ENCODE assay signal across 8 cellular contexts in the genomic region with DNA sequence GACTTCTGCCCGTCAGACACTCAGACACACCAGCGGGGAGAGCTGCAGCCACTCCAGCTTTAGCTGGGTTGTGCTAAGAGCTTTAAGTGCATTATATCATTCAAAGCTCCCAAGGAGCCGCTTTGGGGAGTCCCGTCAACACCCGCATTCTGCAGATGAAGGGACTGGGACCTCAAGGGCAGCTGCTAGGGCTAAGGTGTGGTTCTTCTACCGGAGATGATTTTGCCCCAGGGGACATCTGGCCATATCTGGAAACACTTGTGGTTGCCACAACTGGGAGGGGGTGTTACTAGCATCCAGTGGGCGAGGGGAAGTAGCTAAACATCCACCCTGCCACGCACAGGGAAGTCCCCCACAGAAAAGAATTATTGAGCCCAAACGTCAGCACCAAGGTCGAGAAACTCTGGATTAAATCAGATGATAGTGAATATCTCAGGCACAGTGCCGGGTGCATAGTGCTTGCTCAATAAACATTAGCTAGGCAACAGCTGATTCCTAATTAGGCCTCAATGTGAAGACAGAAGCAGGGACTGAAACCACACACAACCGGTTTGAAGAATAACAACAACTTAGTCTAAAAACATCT. TPM values are rescaled to one million over a fixed set of nuclear protein-coding genes. Genes with fewer than 3 reads are reported as not detected.
DNase-seq lines count a peak whose midpoint lies in the region; ATAC-seq and TF ChIP-seq lines count a peak whose summit lies in the region.

No MANE protein-coding gene starts in this region.

- H3K27ac Mint-ChIP-seq in chondrocyte (ENCODE audit: unreplicated experiment), result peak overlapping the region; percentile 50

- no peaks in the 10 kb centered on the region for H3K9me3 Mint-ChIP-seq in chondrocyte (ENCODE audit: low read depth)

- H3K4me1 Mint-ChIP-seq in chondrocyte (ENCODE audit: low read depth), result peaks cover 90% of the 10 kb centered on the region

- peak overlapping the region; percentile 26 for H3K4me3 Mint-ChIP-seq in chondrocyte (ENCODE audit: unreplicated experiment)

- ATAC-seq in GM21360 (IDR thresholded peaks at IDR 0.05; ENCODE audit: unreplicated experiment) (peak; percentile 55), HG03354 (IDR thresholded peaks at IDR 0.05; ENCODE audit: poor library complexity, severe bottlenecking, unreplicated experiment) (peak; percentile 69), foreskin keratinocyte (no peak)

- no peaks in the 10 kb centered on the region for H3K27me3 Mint-ChIP-seq in chondrocyte (ENCODE audit: low read depth)

- TF ChIP-seq CTCF in GM10266 (IDR thresholded peaks at IDR 0.05; ENCODE audit: control insufficient read depth, insufficient read depth, low read depth, missing control alignments), result no peak
- TF ChIP-seq CTCF in chondrocyte (IDR thresholded peaks at IDR 0.05), result no peak
- TF ChIP-seq CTCF in foreskin keratinocyte (conservative IDR thresholded peaks at IDR 0.05), result no peak

- DNase-seq in GM10266 (ENCODE audit: extremely low spot score) (peak; percentile 60), chondrocyte (ENCODE audit: low spot score) (no peak), putamen (ENCODE audit: low spot score) (no peak), glomerular visceral epithelial cell (ENCODE audit: extremely low spot score) (no peak), SW480 (ENCODE audit: low spot score) (no peak), foreskin keratinocyte (no peak)

- no peak overlapping the region for H3K27ac ChIP-seq in foreskin keratinocyte

- peaks cover 6% of the 10 kb centered on the region for H3K36me3 Mint-ChIP-seq in chondrocyte (ENCODE audit: low read depth)

- no peaks in the 10 kb centered on the region for H3K27me3 ChIP-seq in foreskin keratinocyte

- H3K4me1 ChIP-seq in foreskin keratinocyte, result peaks cover 7% of the 10 kb centered on the region

RNA-seq across cellular contexts. Expression of a gene that starts 29.6 kb away (rescaled TPM):
- total RNA-seq in chondrocyte (151 to 298 TPM (median 163 TPM) in 3 replicates), foreskin keratinocyte (50.3 and 171 TPM in 2 replicates)
- polyA plus RNA-seq in foreskin keratinocyte, result 38.6 and 108 TPM in 2 replicates

RNA-seq across cellular contexts. Expression of a gene that starts 60.0 kb away (rescaled TPM):
- total RNA-seq in chondrocyte (not detected in 3 replicates), foreskin keratinocyte (not detected in 2 replicates)
- polyA plus RNA-seq in foreskin keratinocyte, result 0.08 TPM in 1 of 2 replicates, not detected in the other
